Comparison of ENCODE assay signal across 21 cellular contexts in the genomic region with DNA sequence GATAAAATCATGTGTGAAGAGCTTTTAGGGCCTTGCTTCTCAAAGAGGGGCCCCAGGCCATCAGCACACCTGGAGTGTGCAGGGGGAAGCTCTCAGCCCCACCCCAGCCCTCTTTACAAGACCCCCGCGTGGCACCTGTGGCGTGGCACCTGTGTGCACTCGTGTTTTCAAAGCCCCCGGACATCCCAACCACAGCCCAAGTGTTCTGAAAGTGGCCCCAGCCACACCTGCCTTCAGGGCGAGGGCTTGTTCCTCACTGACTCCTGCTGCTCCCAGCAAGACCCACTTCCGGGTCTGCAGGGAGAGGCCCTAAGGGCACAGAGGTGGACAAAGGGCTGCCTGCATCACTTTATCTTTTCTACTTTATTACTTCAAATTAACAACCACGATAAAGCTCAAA. TPM values are rescaled to one million over a fixed set of nuclear protein-coding genes. Genes with fewer than 3 reads are reported as not detected.
DNase-seq lines count a peak whose midpoint lies in the region; ATAC-seq, FAIRE-seq and TF ChIP-seq lines count a peak whose summit lies in the region.
"Had no signal": no experiment of that assay in that cellular context is flagged by ENCODE, and none has a peak within 500 bp of the region (broad histone marks: within the 10 kb centered on the region; RNA-seq: fewer than 3 reads in every experiment).

No MANE protein-coding gene starts in this region.

- TF ChIP-seq CTCF in left ventricle myocardium inferior (IDR thresholded peaks at IDR 0.05; ENCODE audit: borderline replicate concordance) (no peak), K562 (IDR thresholded peaks at IDR 0.05 in 2 of 3, conservative IDR thresholded peaks at IDR 0.05 in 1 of 3; ENCODE audit: insufficient read depth in 2 of 3, low read depth in 1 of 3, low read length in 3 of 3) (no peak), neural progenitor cell (IDR thresholded peaks at IDR 0.05) (no peak), Calu3 (IDR thresholded peaks at IDR 0.05; ENCODE audit: unreplicated experiment) (no peak)

- H3K27me3 Mint-ChIP-seq in neural progenitor cell (ENCODE audit: insufficient read depth, low read depth), result peaks cover 9% of the 10 kb centered on the region
- no peaks in the 10 kb centered on the region for H3K27me3 Mint-ChIP-seq in Calu3 (ENCODE audit: unreplicated experiment)
- H3K27me3 Mint-ChIP-seq: stimulated activated naive CD8-positive, alpha-beta T cell treated with anti-CD3 and anti-CD28 coated beads, Interleukin-15, Interleukin-2, amounts not matched to agents 100 ng/mL and 50 ng/mL, for 24 hours had no signal

- H2AFZ ChIP-seq in K562 (ENCODE audit: low read depth, low read length) (no peak overlapping the region), neural progenitor cell (replicated peaks) (no peak overlapping the region)

- H3K4me2 ChIP-seq in K562 (ENCODE audit: insufficient read depth, low read length) (no peak overlapping the region), neural progenitor cell (no peak overlapping the region)
- H3K4me2 ChIP-seq: BLaER1 treated with 17β-estradiol and CSF1 and Interleukin-3, amounts not matched to agents 10 nM and 100 nM; KMS-11 had no signal

- intact Hi-C loops in left ventricle myocardium inferior (cut with micrococcal nuclease), result no loop called here
- intact Hi-C loops in Right ventricle myocardium superior (cut with DNase I), result no loop called here
- intact Hi-C loops in K562 (cut with micrococcal nuclease), result no loop called here
- intact Hi-C loops in Calu3 (cut with micrococcal nuclease; ENCODE audit: unreplicated experiment), result no loop called here

- H3F3A ChIP-seq in neural progenitor cell (ENCODE audit: low read depth), result peaks cover 30% of the 10 kb centered on the region

- no peak for TF ChIP-seq POLR2A in K562 (conservative IDR thresholded peaks at IDR 0.05)

- H3K9me3 Mint-ChIP-seq in neural progenitor cell, result no peaks in the 10 kb centered on the region
- H3K9me3 Mint-ChIP-seq in Calu3 (ENCODE audit: low read depth, unreplicated experiment), result no peaks in the 10 kb centered on the region
- H3K9me3 Mint-ChIP-seq: immature natural killer cell; stimulated activated naive CD8-positive, alpha-beta T cell treated with anti-CD3 and anti-CD28 coated beads, Interleukin-15, Interleukin-2, amounts not matched to agents 100 ng/mL and 50 ng/mL, for 24 hours had no signal

- H3K4me1 ChIP-seq in left ventricle myocardium inferior (peaks cover 30% of the 10 kb centered on the region), K562 (replicated peaks in 1 of 2; ENCODE audit: control insufficient read depth in 2 of 2, insufficient read depth in 2 of 2, low read length in 2 of 2) (peaks cover under 1 to 12% of the 10 kb centered on the region in 2 experiments; a peak in 4 of 5 replicates), neural progenitor cell (peaks cover 6% of the 10 kb centered on the region)

- no peak for TF ChIP-seq RAD21 in K562 (CRISPR knock-in tag; conservative IDR thresholded peaks at IDR 0.05 in 1 of 2, IDR thresholded peaks at IDR 0.05 in 1 of 2)

- H3K4me3 Mint-ChIP-seq in neural progenitor cell (no peak overlapping the region), Calu3 (ENCODE audit: low read depth, unreplicated experiment) (no peak overlapping the region)
- H3K4me3 Mint-ChIP-seq: immature natural killer cell; stimulated activated naive CD8-positive, alpha-beta T cell treated with anti-CD3 and anti-CD28 coated beads, Interleukin-15, Interleukin-2, amounts not matched to agents 100 ng/mL and 50 ng/mL, for 24 hours had no signal

- no peak overlapping the region for H3K9ac ChIP-seq in K562 (ENCODE audit: insufficient read depth in 1 of 2, low read depth in 2 of 2, low read length in 2 of 2)
- no peak overlapping the region for H3K9ac ChIP-seq in neural progenitor cell
- H3K9ac ChIP-seq: BLaER1 treated with 17β-estradiol and CSF1 and Interleukin-3, amounts not matched to agents 10 nM and 100 nM; KMS-11 had no signal

- H3K36me3 Mint-ChIP-seq in neural progenitor cell (peaks cover 13% of the 10 kb centered on the region), Calu3 (ENCODE audit: insufficient read depth, unreplicated experiment) (peaks cover 73% of the 10 kb centered on the region)
- H3K36me3 Mint-ChIP-seq: immature natural killer cell had no signal

- POLR2A ChIA-PET in K562 (lab: Yijun Ruan, JAX), result no interaction called here

- TF ChIP-seq EP300 in K562 (IDR thresholded peaks at IDR 0.05; ENCODE audit: low read length), result no peak

- peaks cover 18% of the 10 kb centered on the region for H3K4me1 Mint-ChIP-seq in neural progenitor cell
- H3K4me1 Mint-ChIP-seq in Calu3 (ENCODE audit: low read depth, unreplicated experiment), result peaks cover 9% of the 10 kb centered on the region
- H3K4me1 Mint-ChIP-seq: immature natural killer cell had no signal

- in situ Hi-C loops in K562 (cut with MboI), result no loop called here

- CTCF ChIA-PET in K562 (lab: Yijun Ruan, JAX; ENCODE audit: low intra/inter-chr PET ratio) (no interaction called here), Calu3 (lab: Charles Lee) (no interaction called here)

- no peaks in the 10 kb centered on the region for H4K20me1 ChIP-seq in K562 (replicated peaks; ENCODE audit: control insufficient read depth, insufficient read depth, low read length)
- H4K20me1 ChIP-seq in neural progenitor cell (ENCODE audit: low read depth), result peaks cover 43% of the 10 kb centered on the region

- H3K27me3 ChIP-seq in left ventricle myocardium inferior (ENCODE audit: low read depth) (no peaks in the 10 kb centered on the region), K562 (ENCODE audit: control insufficient read depth in 2 of 2, insufficient read depth in 2 of 2, low read length in 2 of 2) (no peaks in the 10 kb centered on the region), neural progenitor cell (no peaks in the 10 kb centered on the region)
- H3K27me3 ChIP-seq: BLaER1 treated with 17β-estradiol and CSF1 and Interleukin-3, amounts not matched to agents 10 nM and 100 nM; esophagus squamous epithelium had no signal

- ATAC-seq in Right ventricle myocardium superior (ENCODE audit: poor library complexity) (no peak), K562 (no peak), GM19463 (IDR thresholded peaks at IDR 0.05; ENCODE audit: unreplicated experiment) (no peak)

- H3K9me3 ChIP-seq in left ventricle myocardium inferior (replicated peaks) (no peaks in the 10 kb centered on the region), K562 (replicated peaks; ENCODE audit: control insufficient read depth, insufficient read depth, low read depth, low read length) (no peaks in the 10 kb centered on the region), neural progenitor cell (ENCODE audit: low read depth) (no peaks in the 10 kb centered on the region)
- H3K9me3 ChIP-seq: BLaER1 treated with 17β-estradiol and CSF1 and Interleukin-3, amounts not matched to agents 10 nM and 100 nM; esophagus squamous epithelium had no signal

- peak overlapping the region; percentile 74 for H3K27ac ChIP-seq in left ventricle myocardium inferior (replicated peaks)
- H3K27ac ChIP-seq in K562 (ENCODE audit: extremely low read depth, low read depth, low read length), result no peak overlapping the region
- peak overlapping the region; percentile 76 for H3K27ac ChIP-seq in neural progenitor cell
- H3K27ac ChIP-seq: BLaER1 treated with 17β-estradiol and CSF1 and Interleukin-3, amounts not matched to agents 10 nM and 100 nM; KMS-11 had no signal

- H3K27ac Mint-ChIP-seq in neural progenitor cell (no peak overlapping the region), Calu3 (ENCODE audit: unreplicated experiment) (no peak overlapping the region)
- H3K27ac Mint-ChIP-seq: stimulated activated naive CD8-positive, alpha-beta T cell treated with anti-CD3 and anti-CD28 coated beads, Interleukin-15, Interleukin-2, amounts not matched to agents 100 ng/mL and 50 ng/mL, for 24 hours had no signal

- no peak for FAIRE-seq in K562 (lab: Jason Lieb, UNC)

- DNase-seq in left ventricle myocardium inferior (no peak), Right ventricle myocardium superior (no peak), K562 (ENCODE audit: extremely low read depth in 1 of 4, low spot score in 3 of 4) (no peak), neural progenitor cell (ENCODE audit: low spot score) (no peak), Calu3 (no peak), AG20443 (ENCODE audit: low spot score) (no peak)
- DNase-seq in activated CD4-positive, CD25-positive, alpha-beta regulatory T cell (lab: John Stamatoyannopoulos, UW), result no peak
- DNase-seq: activated CD4-positive, alpha-beta T cell treated with anti-CD3 and anti-CD28 coated beads, Interleukin-2, amount 50 U/mL, for 48 hours; activated T-cell treated with anti-CD3 and anti-CD28 coated beads for 4 hours; amniotic stem cell; central memory CD4-positive, alpha-beta T cell; esophagus squamous epithelium; immature natural killer cell; NCI-H2081 treated with DMSO at 0.1 percent for 48 hours; NCI-H524 treated with DMSO at 0.1 percent for 48 hours; stimulated activated CD4-positive, alpha-beta T cell treated with anti-CD3 and anti-CD28 coated beads, Interleukin-2, amount 100 ng/mL, for 24 hours; T-helper 1 cell had no signal

- no peak overlapping the region for H3K4me3 ChIP-seq in left ventricle myocardium inferior
- no peak overlapping the region for H3K4me3 ChIP-seq in K562
- H3K4me3 ChIP-seq in neural progenitor cell, result no peak overlapping the region
- H3K4me3 ChIP-seq: BLaER1 treated with 17β-estradiol and CSF1 and Interleukin-3, amounts not matched to agents 10 nM and 100 nM; esophagus squamous epithelium had no signal

- no peaks in the 10 kb centered on the region for H3K9me1 ChIP-seq in K562 (ENCODE audit: control insufficient read depth, insufficient read depth, low read length)

- WGBS in K562 (ENCODE audit: insufficient coverage, low coverage, missing lambda C conversion rate), result 84% methylated on average over 5 of the region's 8 CpGs

- no TSS peak for BruUV-seq in K562 (replicated peaks; lab: Mats Ljungman, UMichigan)
- no TSS peak for BruUV-seq in Calu3 (replicated peaks; lab: Mats Ljungman, UMichigan)

- H3K36me3 ChIP-seq in left ventricle myocardium inferior (peaks cover 61% of the 10 kb centered on the region), K562 (ENCODE audit: control insufficient read depth, insufficient read depth, low read length) (peaks cover 25% of the 10 kb centered on the region; the same call in 1 of the 3 replicates), neural progenitor cell (no peaks in the 10 kb centered on the region)

- H3K79me2 ChIP-seq in K562 (ENCODE audit: control insufficient read depth, insufficient read depth, low read length) (no peaks in the 10 kb centered on the region), neural progenitor cell (ENCODE audit: low read depth) (no peaks in the 10 kb centered on the region)

RNA-seq across cellular contexts. Expression of a gene that starts 17.5 kb away (rescaled TPM):
- total RNA-seq in left ventricle myocardium inferior, result 50.6 TPM
- total RNA-seq in Right ventricle myocardium superior, result 42.2 TPM
- total RNA-seq in K562 (2011; cell fraction: chromatin; rRNA removed; ENCODE audit: low replicate concordance), result 16.3 and 42.3 TPM in 2 replicates
- total RNA-seq in K562 (2011; cell fraction: nucleolus; rRNA removed), result 20.4 and 25.5 TPM in 2 replicates
- total RNA-seq in K562 (2011; cell fraction: nucleoplasm; rRNA removed), result 21.6 and 32.1 TPM in 2 replicates
- total RNA-seq in K562 (2014; rRNA removed), result 8.4 and 9.6 TPM in 2 replicates
- total RNA-seq in K562 (2014; rRNA removed; fragmentation: Illumina TruSeq; extraction: Trizol), result 4.0 and 5.5 TPM in 2 replicates
- total RNA-seq in K562 (2015; rRNA removed; fragmentation: Illumina TruSeq; extraction: Trizol), result 6.2 and 6.7 TPM in 2 replicates
- total RNA-seq in K562 (2021), result 22.7 and 25.1 TPM in 2 replicates
- 4.9 and 12.2 TPM in 2 replicates for polyA plus RNA-seq in K562 (2011; rRNA removed)
- 8.3 and 11.2 TPM in 2 replicates for polyA plus RNA-seq in K562 (2011; cell fraction: cytosol; rRNA removed)
- 16.1 and 21.6 TPM in 2 replicates for polyA plus RNA-seq in K562 (2011; cell fraction: nucleus; rRNA removed)
- polyA plus RNA-seq in K562 (2012), result 14.8 and 20.5 TPM in 2 replicates
- 14.2 and 16.4 TPM in 2 replicates for polyA plus RNA-seq in K562 (2014; fragmentation: Illumina TruSeq; extraction: Trizol)
- under 1 TPM; 0.31 to 0.38 TPM for polyA plus RNA-seq in K562 (2014; fragmentation: Nextera tagmentation; extraction: Ambion mirVana)
- polyA plus RNA-seq in K562 (2014; rRNA removed), result 10.1 and 14.1 TPM in 2 replicates
- 6.7 and 7.8 TPM in 2 replicates for polyA minus RNA-seq in K562 (2011; rRNA and poly(A)+ RNA removed)
- 12.2 and 15.7 TPM in 2 replicates for polyA minus RNA-seq in K562 (2011; cell fraction: cytosol; rRNA and poly(A)+ RNA removed)
- 5.1 and 5.8 TPM in 2 replicates for polyA minus RNA-seq in K562 (2011; cell fraction: nucleus; rRNA and poly(A)+ RNA removed)
- 26.5 and 43.3 TPM in 2 replicates for total RNA-seq in neural progenitor cell (ENCODE audit: low replicate concordance)
- total RNA-seq in Calu3 (2022), result 113 and 114 TPM in 2 replicates

RNA-seq across cellular contexts. Expression of a gene that starts 26.9 kb away (rescaled TPM):
- 76.1 TPM for total RNA-seq in left ventricle myocardium inferior
- total RNA-seq in Right ventricle myocardium superior, result 65.7 TPM
- total RNA-seq in K562 (2011; cell fraction: chromatin; rRNA removed; ENCODE audit: low replicate concordance), result 112 and 292 TPM in 2 replicates
- total RNA-seq in K562 (2011; cell fraction: nucleolus; rRNA removed), result 149 and 193 TPM in 2 replicates
- 126 and 139 TPM in 2 replicates for total RNA-seq in K562 (2011; cell fraction: nucleoplasm; rRNA removed)
- 41.3 and 55.7 TPM in 2 replicates for total RNA-seq in K562 (2014; rRNA removed)
- 18.0 and 22.5 TPM in 2 replicates for total RNA-seq in K562 (2014; rRNA removed; fragmentation: Illumina TruSeq; extraction: Trizol)
- 33.1 and 34.4 TPM in 2 replicates for total RNA-seq in K562 (2015; rRNA removed; fragmentation: Illumina TruSeq; extraction: Trizol)
- 61.0 and 62.8 TPM in 2 replicates for total RNA-seq in K562 (2021)
- polyA plus RNA-seq in K562 (2011; rRNA removed), result 64.0 and 77.0 TPM in 2 replicates
- polyA plus RNA-seq in K562 (2011; cell fraction: cytosol; rRNA removed), result 83.0 and 121 TPM in 2 replicates
- polyA plus RNA-seq in K562 (2011; cell fraction: nucleus; rRNA removed), result 148 and 215 TPM in 2 replicates
- 34.2 and 69.8 TPM in 2 replicates for polyA plus RNA-seq in K562 (2012)
- polyA plus RNA-seq in K562 (2014; fragmentation: Illumina TruSeq; extraction: Trizol), result 64.0 and 73.3 TPM in 2 replicates
- polyA plus RNA-seq in K562 (2014; fragmentation: Nextera tagmentation; extraction: Ambion mirVana), result 1 to 10 TPM; 2.7 to 3.8 TPM
- polyA plus RNA-seq in K562 (2014; rRNA removed), result 65.6 and 70.0 TPM in 2 replicates
- polyA minus RNA-seq in K562 (2011; rRNA and poly(A)+ RNA removed), result 36.0 and 61.3 TPM in 2 replicates
- polyA minus RNA-seq in K562 (2011; cell fraction: cytosol; rRNA and poly(A)+ RNA removed), result 48.1 and 53.3 TPM in 2 replicates
- 48.2 and 49.9 TPM in 2 replicates for polyA minus RNA-seq in K562 (2011; cell fraction: nucleus; rRNA and poly(A)+ RNA removed)
- total RNA-seq in neural progenitor cell (ENCODE audit: low replicate concordance), result 106 and 205 TPM in 2 replicates
- total RNA-seq in Calu3 (2022), result 172 and 178 TPM in 2 replicates
